ENCODE assay signal across 11 cellular contexts in the genomic region with DNA sequence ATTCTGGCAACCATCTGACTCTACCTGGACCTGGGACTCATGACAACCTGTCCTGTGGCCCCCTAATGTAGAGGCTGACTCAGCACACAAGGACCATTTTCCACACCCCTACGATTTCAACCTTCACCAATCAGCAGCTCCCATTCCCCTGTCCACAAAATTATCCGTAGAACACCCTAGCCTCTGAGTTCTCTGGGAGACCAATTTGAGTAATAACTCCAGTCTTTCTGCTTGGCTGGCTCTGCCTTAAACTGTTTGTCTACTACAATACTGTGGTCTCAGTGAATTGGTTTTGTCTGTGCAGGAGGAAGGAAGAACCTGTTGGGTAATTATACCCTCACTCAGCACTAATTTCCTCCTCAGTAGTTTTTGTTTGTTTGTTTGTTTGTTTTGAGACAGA.
DNase-seq lines count a peak whose midpoint lies in the region; ATAC-seq and TF ChIP-seq lines count a peak whose summit lies in the region.
"Had no signal": no experiment of that assay in that cellular context is flagged by ENCODE, and none has a peak within 500 bp of the region (broad histone marks: within the 10 kb centered on the region; RNA-seq: fewer than 3 reads in every experiment).

No MANE protein-coding gene starts in this region.

- TF ChIP-seq CTCF in mesothelial cell of epicardium (IDR thresholded peaks at IDR 0.05; ENCODE audit: unreplicated experiment): no peak

- ATAC-seq in stimulated activated naive CD8-positive, alpha-beta T cell treated with anti-CD3 and anti-CD28 coated beads, Interleukin-15, amount 100 ng/mL, for 72 hours: no peak
- ATAC-seq in GM21390 (IDR thresholded peaks at IDR 0.05; ENCODE audit: unreplicated experiment): no peak

- H3K9me3 Mint-ChIP-seq in stimulated activated naive CD8-positive, alpha-beta T cell treated with anti-CD3 and anti-CD28 coated beads, Interleukin-15, Interleukin-2, amounts not matched to agents 100 ng/mL and 50 ng/mL, for 24 hours: no peaks in the 10 kb centered on the region
- no peaks in the 10 kb centered on the region for H3K9me3 Mint-ChIP-seq in stimulated activated naive CD8-positive, alpha-beta T cell treated with anti-CD3 and anti-CD28 coated beads, Interleukin-15, amount 100 ng/mL, for 72 hours
- peaks cover 8% of the 10 kb centered on the region for H3K9me3 Mint-ChIP-seq in mesothelial cell of epicardium
- H3K9me3 Mint-ChIP-seq: activated T-cell treated with anti-CD3 and anti-CD28 coated beads, Interleukin-2, amount 50 U/mL, for 4 hours had no signal

- H3K4me1 Mint-ChIP-seq in stimulated activated naive CD8-positive, alpha-beta T cell treated with anti-CD3 and anti-CD28 coated beads, Interleukin-15, Interleukin-2, amounts not matched to agents 100 ng/mL and 50 ng/mL, for 24 hours (ENCODE audit: low read depth): peaks cover 64% of the 10 kb centered on the region
- H3K4me1 Mint-ChIP-seq in stimulated activated naive CD8-positive, alpha-beta T cell treated with anti-CD3 and anti-CD28 coated beads, Interleukin-15, amount 100 ng/mL, for 72 hours: peaks cover 70% of the 10 kb centered on the region
- peaks cover 33% of the 10 kb centered on the region for H3K4me1 Mint-ChIP-seq in mesothelial cell of epicardium

- peak overlapping the region; percentile 28 for H3K4me3 Mint-ChIP-seq in stimulated activated naive CD8-positive, alpha-beta T cell treated with anti-CD3 and anti-CD28 coated beads, Interleukin-15, Interleukin-2, amounts not matched to agents 100 ng/mL and 50 ng/mL, for 24 hours
- H3K4me3 Mint-ChIP-seq in stimulated activated naive CD8-positive, alpha-beta T cell treated with anti-CD3 and anti-CD28 coated beads, Interleukin-15, amount 100 ng/mL, for 72 hours: no peak overlapping the region
- H3K4me3 Mint-ChIP-seq in mesothelial cell of epicardium: no peak overlapping the region
- H3K4me3 Mint-ChIP-seq: activated T-cell treated with anti-CD3 and anti-CD28 coated beads, Interleukin-2, amount 50 U/mL, for 4 hours had no signal

- no peaks in the 10 kb centered on the region for H3K36me3 Mint-ChIP-seq in stimulated activated naive CD8-positive, alpha-beta T cell treated with anti-CD3 and anti-CD28 coated beads, Interleukin-15, Interleukin-2, amounts not matched to agents 100 ng/mL and 50 ng/mL, for 24 hours (ENCODE audit: low read depth)
- H3K36me3 Mint-ChIP-seq in mesothelial cell of epicardium: peaks cover under 1% of the 10 kb centered on the region

- no peaks in the 10 kb centered on the region for H3K27me3 Mint-ChIP-seq in stimulated activated naive CD8-positive, alpha-beta T cell treated with anti-CD3 and anti-CD28 coated beads, Interleukin-15, Interleukin-2, amounts not matched to agents 100 ng/mL and 50 ng/mL, for 24 hours
- no peaks in the 10 kb centered on the region for H3K27me3 Mint-ChIP-seq in stimulated activated naive CD8-positive, alpha-beta T cell treated with anti-CD3 and anti-CD28 coated beads, Interleukin-15, amount 100 ng/mL, for 72 hours
- H3K27me3 Mint-ChIP-seq in mesothelial cell of epicardium (ENCODE audit: low read depth): no peaks in the 10 kb centered on the region

- DNase-seq in stimulated activated naive CD8-positive, alpha-beta T cell treated with anti-CD3 and anti-CD28 coated beads, Interleukin-15, amount 100 ng/mL, for 72 hours: no peak
- peak; percentile 28 for DNase-seq in SKM-1 treated with dmso at 0.1 percent for 144 hours (lab: John Stamatoyannopoulos, UW; ENCODE audit: unreplicated experiment)
- peak; percentile 64 for DNase-seq in kidney tubule cell (ENCODE audit: low spot score)
- DNase-seq in mesothelial cell of epicardium (ENCODE audit: low spot score in 2 of 2, unreplicated experiment in 2 of 2): no peak
- no peak for DNase-seq in AG20443 (ENCODE audit: low spot score)
- DNase-seq in EL: no peak
- DNase-seq: activated T-cell treated with anti-CD3 and anti-CD28 coated beads, Interleukin-2, amount 50 U/mL, for 4 hours; RPMI8226; stimulated activated CD4-positive, alpha-beta T cell treated with anti-CD3 and anti-CD28 coated beads, Interleukin-4, amount 100 ng/mL, for 4 hours had no signal

- H3K27ac Mint-ChIP-seq in stimulated activated naive CD8-positive, alpha-beta T cell treated with anti-CD3 and anti-CD28 coated beads, Interleukin-15, Interleukin-2, amounts not matched to agents 100 ng/mL and 50 ng/mL, for 24 hours: peak overlapping the region; percentile 76
- H3K27ac Mint-ChIP-seq in stimulated activated naive CD8-positive, alpha-beta T cell treated with anti-CD3 and anti-CD28 coated beads, Interleukin-15, amount 100 ng/mL, for 72 hours: peak overlapping the region in 1 of 2 donors; percentile 86
- no peak overlapping the region for H3K27ac Mint-ChIP-seq in mesothelial cell of epicardium

Comparison
In these comparisons a context has a peak if more than half of its experiments do, and no peak if none do; other contexts are left out.
1. DNase-seq: peak in SKM-1 treated with dmso at 0.1 percent for 144 hours (single experiment) and kidney tubule cell (single experiment); none in stimulated activated naive CD8-positive, alpha-beta T cell treated with anti-CD3 and anti-CD28 coated beads, Interleukin-15, amount 100 ng/mL, for 72 hours (0 of 2), mesothelial cell of epicardium (0 of 2), AG20443 (single experiment) and EL (single experiment).